ENCODE assay signal across 8 cellular contexts in the genomic region with DNA sequence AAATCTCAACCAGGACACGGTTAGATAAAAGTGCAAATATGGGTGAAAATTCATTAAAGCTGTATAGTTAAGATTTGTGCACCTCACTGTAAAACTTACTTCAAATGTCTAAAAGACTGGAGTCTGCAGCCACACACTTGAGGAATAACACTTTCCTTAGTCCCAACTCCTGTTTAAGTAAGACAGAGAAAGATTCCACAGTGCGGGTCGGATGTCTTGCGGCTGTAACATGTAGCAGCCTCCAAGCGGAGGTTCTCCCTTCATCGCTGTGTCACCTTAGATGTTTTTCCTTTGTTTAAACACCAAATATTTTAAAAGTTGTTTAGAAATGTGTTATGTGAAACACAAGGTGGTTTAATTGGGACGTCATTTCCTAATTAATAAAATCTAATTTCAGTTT. TPM values are rescaled to one million over a fixed set of nuclear protein-coding genes. Genes with fewer than 3 reads are reported as not detected.
DNase-seq lines count a peak whose midpoint lies in the region; ATAC-seq and TF ChIP-seq lines count a peak whose summit lies in the region.

No MANE protein-coding gene starts in this region.

- RAD21 ChIA-PET in HCT116 (lab: Charles Lee; ENCODE audit: low non-redundant PET in 1 of 2, low total read pairs in 2 of 2, uncharacterized antibody in 2 of 2, unreplicated experiment in 2 of 2) = no interaction called here

- H3K79me2 ChIP-seq in HCT116 (ENCODE audit: insufficient read depth, low read length) = peaks cover 41% of the 10 kb centered on the region

- H3K4me2 ChIP-seq in HCT116 (ENCODE audit: low read length) = peak overlapping the region; percentile 99

- no peak for TF ChIP-seq RAD21 in HCT116 (IDR thresholded peaks at IDR 0.05; ENCODE audit: low read depth)

- H3K9ac ChIP-seq in HCT116 (ENCODE audit: low read length) = peak overlapping the region; percentile 97

- H4K20me1 ChIP-seq in HCT116 (ENCODE audit: insufficient read depth) = no peaks in the 10 kb centered on the region

- ATAC-seq in HCT116 (no peak), HG02938 (IDR thresholded peaks at IDR 0.05; ENCODE audit: unreplicated experiment) (no peak), GM21526 (IDR thresholded peaks at IDR 0.05; ENCODE audit: low FRiP score, unreplicated experiment) (no peak)

- no peaks in the 10 kb centered on the region; a peak in 1 of 4 replicates for H3K36me3 ChIP-seq in HCT116 (ENCODE audit: control insufficient read depth in 1 of 2, insufficient read depth in 2 of 2, low read length in 2 of 2)
- peaks cover 29% of the 10 kb centered on the region for H3K36me3 ChIP-seq in WERI-Rb-1
- H3K36me3 ChIP-seq in right atrium auricular region = no peaks in the 10 kb centered on the region

- H3K27me3 ChIP-seq in HCT116 (ENCODE audit: insufficient read depth, low read length) = no peaks in the 10 kb centered on the region
- H3K27me3 ChIP-seq in WERI-Rb-1 (ENCODE audit: insufficient read depth, low read depth, severe bottlenecking) = no peaks in the 10 kb centered on the region
- no peaks in the 10 kb centered on the region for H3K27me3 ChIP-seq in right atrium auricular region

- H3K9me2 ChIP-seq in HCT116 (ENCODE audit: insufficient read depth) = no peaks in the 10 kb centered on the region

- TF ChIP-seq POLR2A in HCT116 (IDR thresholded peaks at IDR 0.05; ENCODE audit: borderline replicate concordance, extremely low read depth, insufficient read depth, insufficient read length) = no peak

- TF ChIP-seq CTCF in HCT116 (IDR thresholded peaks at IDR 0.05 in 2 of 3, conservative IDR thresholded peaks at IDR 0.05 in 1 of 3; ENCODE audit: borderline replicate concordance in 1 of 3, insufficient read depth in 1 of 3, low read depth in 2 of 3, low read length in 2 of 3) (no peak), WERI-Rb-1 (IDR thresholded peaks at IDR 0.05; ENCODE audit: low read depth, low read length) (no peak), right atrium auricular region (IDR thresholded peaks at IDR 0.05) (no peak)

- CTCF ChIA-PET in HCT116 (lab: Charles Lee) = no interaction called here

- DNase-seq in HCT116 (ENCODE audit: low read depth, low spot score) (no peak), WERI-Rb-1 (no peak), right atrium auricular region (ENCODE audit: low spot score) (no peak), NCI-H1092 treated with DMSO at 0.1 percent for 48 hours (lab: John Stamatoyannopoulos, UW) (no peak)
- no peak for DNase-seq in activated CD4-positive, alpha-beta T cell treated with anti-CD3 and anti-CD28 coated beads for 48 hours

- peak overlapping the region; percentile 87; the same call in 1 of the 2 replicates for H3K27ac ChIP-seq in HCT116 (ENCODE audit: low read depth, low read length)
- peak overlapping the region; percentile 89 for H3K27ac ChIP-seq in WERI-Rb-1
- H3K27ac ChIP-seq in right atrium auricular region = peak overlapping the region; percentile 89
- peak overlapping the region in 18 of 21 experiments; percentile 48 to 93 (median 86) for H3K27ac ChIP-seq in skin epidermis

- no peak overlapping the region for H2AFZ ChIP-seq in HCT116 (ENCODE audit: low read depth, low read length, poor library complexity, severe bottlenecking)

- H3K4me3 ChIP-seq in HCT116 (replicated peaks in 1 of 2; ENCODE audit: low read depth in 1 of 2, low read length in 2 of 2) (peak overlapping the region; percentile 63 to 100), WERI-Rb-1 (ENCODE audit: low read depth, low read length) (peak overlapping the region; percentile 86), right atrium auricular region (peak overlapping the region; percentile 92 to 96), skin epidermis (peak overlapping the region; percentile 56 to 97 (median 88))

- peaks cover 14 to 29% of the 10 kb centered on the region in 2 experiments for H3K4me1 ChIP-seq in HCT116 (ENCODE audit: control insufficient read depth in 1 of 2, insufficient read depth in 2 of 2, low read length in 2 of 2)
- H3K4me1 ChIP-seq in right atrium auricular region = peaks cover 0 to 39% of the 10 kb centered on the region in 2 donors

- BruUV-seq in HCT116 (replicated peaks; lab: Mats Ljungman, UMichigan) = no TSS peak

- intact Hi-C loops in HCT116 (cut with micrococcal nuclease) = loop anchor here (5.0 kb wide), 2 partner anchors 59 to 276 kb away; a partner anchor contains a TSS

- H3K9me3 ChIP-seq in HCT116 (ENCODE audit: control insufficient read depth in 1 of 2, insufficient read depth in 1 of 2, low read depth in 1 of 2, low read length in 2 of 2) (peaks cover 0 to 9% of the 10 kb centered on the region in 2 experiments; a peak in 2 of 4 replicates), WERI-Rb-1 (ENCODE audit: severe bottlenecking) (peaks cover 7% of the 10 kb centered on the region), right atrium auricular region (no peaks in the 10 kb centered on the region)

- POLR2A ChIA-PET in HCT116 (lab: Charles Lee) = interaction anchor here (0.9 to 1.3 kb wide), 3 partner anchors 10 to 30 kb away, joined by 3 to 4 read pairs (median 4); no protein-coding TSS in a partner anchor

TF ChIP-seq in HCT116, 20 proteins besides CTCF, POLR2A, EP300 and RAD21:
- TF ChIP-seq ZFX (IDR thresholded peaks at IDR 0.05) (no peak), JUND (IDR thresholded peaks at IDR 0.05) (no peak), CBX3 (IDR thresholded peaks at IDR 0.05; ENCODE audit: low read depth) (no peak), CEBPB (IDR thresholded peaks at IDR 0.05; ENCODE audit: low read depth) (no peak), SP1 (IDR thresholded peaks at IDR 0.05; ENCODE audit: low read depth) (no peak), ELF1 (IDR thresholded peaks at IDR 0.05; ENCODE audit: borderline replicate concordance, low read depth) (no peak), ZNF274 (IDR thresholded peaks at IDR 0.05; ENCODE audit: low read depth, low read length) (no peak)
- TF ChIP-seq, protein P1, sequence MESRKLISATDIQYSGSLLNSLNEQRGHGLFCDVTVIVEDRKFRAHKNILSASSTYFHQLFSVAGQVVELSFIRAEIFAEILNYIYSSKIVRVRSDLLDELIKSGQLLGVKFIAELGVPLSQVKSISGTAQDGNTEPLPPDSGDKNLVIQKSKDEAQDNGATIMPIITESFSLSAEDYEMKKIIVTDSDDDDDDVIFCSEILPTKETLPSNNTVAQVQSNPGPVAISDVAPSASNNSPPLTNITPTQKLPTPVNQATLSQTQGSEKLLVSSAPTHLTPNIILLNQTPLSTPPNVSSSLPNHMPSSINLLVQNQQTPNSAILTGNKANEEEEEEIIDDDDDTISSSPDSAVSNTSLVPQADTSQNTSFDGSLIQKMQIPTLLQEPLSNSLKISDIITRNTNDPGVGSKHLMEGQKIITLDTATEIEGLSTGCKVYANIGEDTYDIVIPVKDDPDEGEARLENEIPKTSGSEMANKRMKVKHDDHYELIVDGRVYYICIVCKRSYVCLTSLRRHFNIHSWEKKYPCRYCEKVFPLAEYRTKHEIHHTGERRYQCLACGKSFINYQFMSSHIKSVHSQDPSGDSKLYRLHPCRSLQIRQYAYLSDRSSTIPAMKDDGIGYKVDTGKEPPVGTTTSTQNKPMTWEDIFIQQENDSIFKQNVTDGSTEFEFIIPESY (IDR thresholded peaks at IDR 0.05; ENCODE audit: extremely low read depth, insufficient replicate concordance, low read length) = no peak

RNA-seq across cellular contexts. Expression of a gene that starts 0.9 kb away (rescaled TPM):
- total RNA-seq in HCT116 (2021; ENCODE audit: unreplicated experiment) (88.3 TPM), right atrium auricular region (10 to 100 TPM; 46.0 to 51.7 TPM)
- polyA plus RNA-seq in HCT116 (2012) = 66.7 and 73.2 TPM in 2 replicates

RNA-seq across cellular contexts. Expression of a gene that starts 39.9 kb away (rescaled TPM):
- 175 TPM for total RNA-seq in HCT116 (2021; ENCODE audit: unreplicated experiment)
- polyA plus RNA-seq in HCT116 (2012) = 225 and 299 TPM in 2 replicates
- total RNA-seq in right atrium auricular region = 100 to 1,000 TPM; 104 to 140 TPM

RNA-seq across cellular contexts. Expression of a gene that starts 58.2 kb away (rescaled TPM):
- total RNA-seq in HCT116 (2021; ENCODE audit: unreplicated experiment) (30.5 TPM), right atrium auricular region (1 to 10 TPM; 4.4 to 7.5 TPM)
- polyA plus RNA-seq in HCT116 (2012) = 12.1 and 15.2 TPM in 2 replicates
